ENCODE assay signal across 8 cellular contexts in genomic region chr11:560305-561147, GRCh38. TPM values are rescaled to one million over a fixed set of nuclear protein-coding genes. Genes with fewer than 3 reads are reported as not detected.
A peak's percentile ranks its signal among the peaks of the same experiment; 100 is the strongest.
DNase-seq lines count a peak whose midpoint lies in the region; ATAC-seq and TF ChIP-seq lines count a peak whose summit lies in the region.

A gene with protein sequence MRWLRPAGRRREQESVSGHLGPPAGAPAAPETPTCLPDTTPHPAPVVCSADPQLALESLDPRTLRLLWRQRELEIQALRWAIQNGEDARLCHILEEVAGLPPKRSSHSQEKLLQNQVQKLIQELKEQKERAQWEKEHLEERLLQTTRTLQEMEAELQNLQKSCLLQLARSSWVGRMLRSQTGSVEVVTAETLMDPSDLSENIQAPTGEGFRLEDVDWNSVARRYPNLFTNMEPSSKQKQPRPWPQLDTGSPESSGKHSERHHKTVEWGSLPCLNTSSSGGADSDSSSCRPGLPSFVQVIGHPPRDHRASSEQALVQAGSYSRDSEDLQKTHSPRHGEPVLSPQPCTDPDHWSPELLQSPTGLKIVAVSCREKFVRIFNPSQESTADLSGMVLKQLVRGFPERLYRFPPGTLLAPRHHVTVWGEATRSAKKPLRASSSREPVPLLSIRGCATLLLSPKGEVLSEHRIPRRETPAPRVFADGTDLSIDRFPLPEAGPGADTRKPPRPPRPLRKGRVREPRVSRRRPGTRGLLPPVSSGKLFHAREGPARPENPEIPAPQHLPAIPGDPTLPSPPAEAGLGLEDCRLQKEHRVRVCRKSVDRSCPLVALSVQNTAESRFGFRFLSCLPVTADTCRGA (minus strand): TSS chr11:560738. CDS start chr11:560716, 22 bp downstream.
A gene with protein sequence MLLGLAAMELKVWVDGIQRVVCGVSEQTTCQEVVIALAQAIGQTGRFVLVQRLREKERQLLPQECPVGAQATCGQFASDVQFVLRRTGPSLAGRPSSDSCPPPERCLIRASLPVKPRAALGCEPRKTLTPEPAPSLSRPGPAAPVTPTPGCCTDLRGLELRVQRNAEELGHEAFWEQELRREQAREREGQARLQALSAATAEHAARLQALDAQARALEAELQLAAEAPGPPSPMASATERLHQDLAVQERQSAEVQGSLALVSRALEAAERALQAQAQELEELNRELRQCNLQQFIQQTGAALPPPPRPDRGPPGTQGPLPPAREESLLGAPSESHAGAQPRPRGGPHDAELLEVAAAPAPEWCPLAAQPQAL (plus strand): TSS chr11:560970. CDS start chr11:561769, 799 bp downstream.

- H3K9me3 ChIP-seq in HUES64 (ENCODE audit: insufficient read depth, low read depth, low read length), result no peaks in the 10 kb centered on the region
- H3K9me3 ChIP-seq in OCI-LY3 (ENCODE audit: insufficient read depth, low read length), result no peaks in the 10 kb centered on the region
- H3K9me3 ChIP-seq in muscle layer of duodenum (ENCODE audit: control insufficient read depth in 1 of 2, low read length in 2 of 2), result no peaks in the 10 kb centered on the region

- H3K79me2 ChIP-seq in OCI-LY3 (ENCODE audit: low read length), result peaks cover 7% of the 10 kb centered on the region; the same call in 1 of the 2 replicates

- peaks cover 28% of the 10 kb centered on the region for H3K27me3 ChIP-seq in HUES64 (ENCODE audit: insufficient read depth, low read length)
- no peaks in the 10 kb centered on the region for H3K27me3 ChIP-seq in OCI-LY3 (ENCODE audit: low read depth, low read length)
- peaks cover 6% of the 10 kb centered on the region for H3K27me3 ChIP-seq in muscle layer of duodenum (ENCODE audit: low read depth, low read length)

- in situ Hi-C loops in Caki2 (cut with HindIII; ENCODE audit: low pct_unique_long_range_greater_than_20kb, low sequenced_read_pairs), result no loop called here

- H3K36me3 ChIP-seq in HUES64 (ENCODE audit: insufficient read depth, low read length) (peaks cover 11% of the 10 kb centered on the region; the same call in 1 of the 2 replicates), OCI-LY3 (replicated peaks; ENCODE audit: low read depth, low read length) (no peaks in the 10 kb centered on the region), muscle layer of duodenum (ENCODE audit: control insufficient read depth in 1 of 2, insufficient read depth in 2 of 2, low read length in 2 of 2) (no peaks in the 10 kb centered on the region)

- WGBS in HUES64, result 2% methylated on average over 95 of the region's 95 CpGs

- H3K9ac ChIP-seq in HUES64 (ENCODE audit: low read depth, low read length) (peak within 1 kb of the TSS; percentile 56), OCI-LY3 (ENCODE audit: low read length) (peak within 1 kb of the TSS; percentile 88)

- TF ChIP-seq CTCF in OCI-LY3 (IDR thresholded peaks at IDR 0.05; ENCODE audit: low read depth, low read length), result no peak

- 0 out of 2 replicates have a peak, but pooled peaks cover 10% of the 10 kb centered on the region for H3K4me1 ChIP-seq in HUES64 (ENCODE audit: insufficient read depth, low read length)
- peaks cover 16% of the 10 kb centered on the region for H3K4me1 ChIP-seq in OCI-LY3 (ENCODE audit: low read length)
- peaks cover 0 to 26% of the 10 kb centered on the region in 2 donors for H3K4me1 ChIP-seq in muscle layer of duodenum (ENCODE audit: control insufficient read depth in 1 of 2, insufficient read depth in 2 of 2, low read length in 2 of 2)

- H3K4me2 ChIP-seq in OCI-LY3 (ENCODE audit: low read length), result peak within 1 kb of the TSS; percentile 93

- ATAC-seq in GM21390 (IDR thresholded peaks at IDR 0.05; ENCODE audit: unreplicated experiment), result peak; percentile 64
- peak; percentile 87 for ATAC-seq in esophagus mucosa

- H3K4me3 ChIP-seq in HUES64 (ENCODE audit: low read length) (peak within 1 kb of the TSS; percentile 87), OCI-LY3 (ENCODE audit: low read length) (peak within 1 kb of the TSS; percentile 90), muscle layer of duodenum (ENCODE audit: low read depth in 1 of 2, low read length in 2 of 2) (peak within 1 kb of the TSS; percentile 48 to 80)

- H2AFZ ChIP-seq in OCI-LY3 (ENCODE audit: low read depth, low read length), result 0 out of 2 replicates have a peak within 1 kb of the TSS, but pooled peaks have one; percentile 22

- H3K27ac ChIP-seq in HUES64 (ENCODE audit: low read depth, low read length), result peak within 1 kb of the TSS; percentile 62; the same call in 1 of the 2 replicates
- peak within 1 kb of the TSS; percentile 25 for H3K27ac ChIP-seq in OCI-LY3 (ENCODE audit: low read length)
- H3K27ac ChIP-seq in muscle layer of duodenum (ENCODE audit: low read length), result peak within 1 kb of the TSS; percentile 39

- H4K20me1 ChIP-seq in OCI-LY3 (ENCODE audit: insufficient read depth, low read length), result peaks cover 10% of the 10 kb centered on the region

- peak; percentile 64 for DNase-seq in Caki2 (ENCODE audit: low read depth)
- peak; percentile 95 for DNase-seq in activated T-cell treated with anti-CD3 and anti-CD28 coated beads for 48 hours (ENCODE audit: low read depth)
- DNase-seq in stimulated activated CD8-positive, alpha-beta memory T cell treated with anti-CD3 and anti-CD28 coated beads, Interleukin-7, amount 100 ng/mL, for 1 hour (ENCODE audit: low read depth in 2 of 2), result peak; percentile 93 to 95

RNA-seq across cellular contexts. Expression of the first gene that starts in this region (rescaled TPM):
- total RNA-seq in Caki2 (2014; rRNA removed; shearing (Covaris generic); ENCODE audit: low replicate concordance), result 6.7 and 18.4 TPM in 2 replicates
- 0.80 TPM for polyA plus RNA-seq in HUES64 (2013, experiment 1 of 2)
- polyA plus RNA-seq in HUES64 (2013, experiment 2 of 2), result 0.63 TPM
- total RNA-seq in esophagus mucosa, result 3.0 TPM

RNA-seq across cellular contexts. Expression of the second gene that starts in this region (rescaled TPM):
- 107 and 124 TPM in 2 replicates for total RNA-seq in Caki2 (2014; rRNA removed; shearing (Covaris generic); ENCODE audit: low replicate concordance)
- 10.5 TPM for polyA plus RNA-seq in HUES64 (2013, experiment 1 of 2)
- 9.6 TPM for polyA plus RNA-seq in HUES64 (2013, experiment 2 of 2)
- 19.6 TPM for total RNA-seq in esophagus mucosa

Comparison
In these comparisons a context has a peak if more than half of its experiments do, and no peak if none do; other contexts are left out.
1. Peak in every context shown above with its lines: DNase-seq, ATAC-seq, H3K4me3 ChIP-seq and H3K27ac ChIP-seq.